Comparison of ENCODE assay signal across 8 cellular contexts in the genomic region with DNA sequence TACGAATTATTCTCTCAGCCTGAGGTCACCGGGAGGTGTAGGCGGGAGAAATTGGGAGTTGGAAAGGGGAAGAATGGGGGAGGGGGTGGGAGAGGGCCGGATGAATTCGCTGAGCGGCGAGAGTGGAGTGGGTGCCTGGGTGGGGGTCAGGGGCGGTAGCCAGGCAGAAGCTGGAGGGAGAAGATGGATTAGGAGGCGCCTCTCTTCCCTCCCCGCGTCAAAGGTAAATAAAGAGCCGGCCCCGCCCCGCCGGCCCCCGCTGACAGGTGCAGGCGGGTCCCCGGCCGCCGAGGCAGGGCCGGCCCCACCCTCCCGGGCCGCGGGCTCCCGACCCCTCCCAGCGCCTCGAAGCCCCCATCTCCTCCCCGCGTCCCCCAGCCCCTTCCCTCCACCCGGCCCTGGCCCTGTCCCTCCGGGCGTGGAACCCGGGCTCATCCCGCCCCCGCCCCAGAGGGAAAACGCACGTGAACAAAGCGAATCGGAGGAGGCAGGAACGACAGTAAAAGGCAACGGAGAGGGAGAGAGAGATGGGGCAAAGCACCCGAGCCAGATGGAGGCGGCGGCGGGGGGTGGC. TPM values are rescaled to one million over a fixed set of nuclear protein-coding genes. Genes with fewer than 3 reads are reported as not detected.
DNase-seq lines count a peak whose midpoint lies in the region; ATAC-seq and TF ChIP-seq lines count a peak whose summit lies in the region.

No MANE protein-coding gene starts in this region.

- ATAC-seq in GM18909 (IDR thresholded peaks at IDR 0.05; ENCODE audit: poor library complexity, unreplicated experiment) (no peak), HG03159 (IDR thresholded peaks at IDR 0.05; ENCODE audit: unreplicated experiment) (no peak)

- no peak for TF ChIP-seq EP300 in neural cell (conservative IDR thresholded peaks at IDR 0.05; ENCODE audit: poor library complexity, severe bottlenecking)

- no peak overlapping the region for H3K27ac Mint-ChIP-seq in CD4-positive, alpha-beta memory T cell

- H3K9me3 Mint-ChIP-seq in CD4-positive, alpha-beta memory T cell = peaks cover 0 to 2% (median 0%) of the 10 kb centered on the region in 8 donors

- H3K9me2 ChIP-seq in neural cell (ENCODE audit: insufficient read depth, low read length) = no peaks in the 10 kb centered on the region

- H3K27me3 Mint-ChIP-seq in CD4-positive, alpha-beta memory T cell = peaks cover 17% of the 10 kb centered on the region in 2 donors

- no peaks in the 10 kb centered on the region for H3F3A ChIP-seq in neural cell (ENCODE audit: insufficient read depth, low read length, poor library complexity, severe bottlenecking)

- peaks cover 8% of the 10 kb centered on the region for H3K4me1 ChIP-seq in CD4-positive, alpha-beta memory T cell (ENCODE audit: insufficient read depth, low read length)

- peaks cover 13% of the 10 kb centered on the region for H3K79me2 ChIP-seq in neural cell (replicated peaks; ENCODE audit: insufficient read depth, low read length)

- H3K9me3 ChIP-seq in CD4-positive, alpha-beta memory T cell (ENCODE audit: control insufficient read depth in 1 of 2, low read length in 2 of 2) = no peaks in the 10 kb centered on the region
- no peaks in the 10 kb centered on the region for H3K9me3 ChIP-seq in neural cell (ENCODE audit: low read length)

- peak overlapping the region in 1 of 2 donors; percentile 55 for H3K4me3 ChIP-seq in CD4-positive, alpha-beta memory T cell (ENCODE audit: low read length in 2 of 2)
- H3K4me3 ChIP-seq in dorsolateral prefrontal cortex (peak overlapping the region; percentile 45 to 95 (median 84)), neural cell (ENCODE audit: low read length) (peak overlapping the region; percentile 97)

- intact Hi-C loops in CD4-positive, alpha-beta memory T cell (cut with micrococcal nuclease) = loop anchor here (1.0 to 5.0 kb wide), 3 partner anchors 14 to 1624 kb away; partner anchors contain the start of genes SSBP1 and ZYX
- intact Hi-C loops in dorsolateral prefrontal cortex (cut with DNase I) = loop anchor here in 1 of 2 donors (5.0 kb wide), 1 partner anchor 74 kb away; the partner anchor contains the start of gene CASP2

- H3K36me3 ChIP-seq in CD4-positive, alpha-beta memory T cell (ENCODE audit: insufficient read depth, low read length) = no peaks in the 10 kb centered on the region
- no peaks in the 10 kb centered on the region for H3K36me3 ChIP-seq in neural cell (ENCODE audit: insufficient read depth, low read length)

- POLR2A ChIA-PET in CD4-positive, alpha-beta memory T cell (lab: Charles Lee; ENCODE audit: partially characterized antibody) = interaction anchor here (1.0 to 1.7 kb wide), 5 partner anchors 13 to 47 kb away, joined by 4 to 11 read pairs (median 5); partner anchors contain the start of gene EPHA1

- H3K4me1 Mint-ChIP-seq in CD4-positive, alpha-beta memory T cell = peaks cover 9 to 16% (median 12%) of the 10 kb centered on the region in 4 donors

- peak overlapping the region; percentile 84 to 90 (median 86) for H3K4me3 Mint-ChIP-seq in CD4-positive, alpha-beta memory T cell

- no peaks in the 10 kb centered on the region for H3K36me3 Mint-ChIP-seq in CD4-positive, alpha-beta memory T cell

- DNase-seq in CD4-positive, alpha-beta memory T cell = no peak
- DNase-seq in NCI-H146 (lab: John Stamatoyannopoulos, UW) (peak; percentile 55), dorsolateral prefrontal cortex (peak in 1 of 10 donors; percentile 59), RKO (ENCODE audit: low spot score) (no peak)
- no peak for DNase-seq in stimulated activated CD4-positive, alpha-beta T cell treated with anti-CD3 and anti-CD28 coated beads, Interleukin-1b, Interleukin-23, amount 100 ng/mL, for 48 hours

- H3K27ac ChIP-seq in CD4-positive, alpha-beta memory T cell (ENCODE audit: low read depth, low read length) = no peak overlapping the region
- H3K27ac ChIP-seq in dorsolateral prefrontal cortex (peak overlapping the region in 58 of 59 donors; percentile 86 to 99 (median 97)), neural cell (ENCODE audit: low read length) (peak overlapping the region; percentile 92)

- no peak for TF ChIP-seq CTCF in dorsolateral prefrontal cortex (IDR thresholded peaks at IDR 0.05 in 54 of 56, conservative IDR thresholded peaks at IDR 0.05 in 2 of 56; ENCODE audit: low read depth in 1 of 56, partially characterized antibody in 56 of 56)
- TF ChIP-seq CTCF in neural cell (IDR thresholded peaks at IDR 0.05; ENCODE audit: poor library complexity, severe bottlenecking) = no peak

- H3K4me2 ChIP-seq in neural cell (ENCODE audit: low read length) = peak overlapping the region; percentile 44

- CTCF ChIA-PET in CD4-positive, alpha-beta memory T cell (lab: Charles Lee; ENCODE audit: partially characterized antibody) = interaction anchor here (0.6 to 1.0 kb wide), 2 partner anchors 56 to 111 kb away, joined by 3 to 4 read pairs; no protein-coding TSS in a partner anchor

- H4K20me1 ChIP-seq in neural cell (ENCODE audit: insufficient read depth) = no peaks in the 10 kb centered on the region

- peak overlapping the region; percentile 100 for H3K9ac ChIP-seq in neural cell (ENCODE audit: low read length)

- H2AFZ ChIP-seq in neural cell (ENCODE audit: low read depth, low read length) = peak overlapping the region; percentile 98

- TF ChIP-seq RAD21 in neural cell (conservative IDR thresholded peaks at IDR 0.05) = no peak

- peaks cover 27% of the 10 kb centered on the region for H3K27me3 ChIP-seq in CD4-positive, alpha-beta memory T cell (ENCODE audit: insufficient read depth, low read length)
- no peaks in the 10 kb centered on the region for H3K27me3 ChIP-seq in dorsolateral prefrontal cortex
- H3K27me3 ChIP-seq in neural cell (ENCODE audit: insufficient read depth, low read depth, low read length) = no peaks in the 10 kb centered on the region

TF ChIP-seq in neural cell, 6 proteins besides CTCF, POLR2A, EP300 and RAD21:
- TF ChIP-seq TAF1 (IDR thresholded peaks at IDR 0.05; ENCODE audit: low read depth) (peak; percentile 53), SMC3 (conservative IDR thresholded peaks at IDR 0.05; ENCODE audit: poor library complexity) (no peak), REST (IDR thresholded peaks at IDR 0.05; ENCODE audit: borderline replicate concordance) (no peak), EZH2 (IDR thresholded peaks at IDR 0.05; ENCODE audit: borderline replicate concordance, insufficient read depth, low read length, poor library complexity, severe bottlenecking) (no peak), POLR2AphosphoS5 (IDR thresholded peaks at IDR 0.05) (peak; percentile 46), MXI1 (conservative IDR thresholded peaks at IDR 0.05; ENCODE audit: poor library complexity, severe bottlenecking) (peak; percentile 11)

RNA-seq across cellular contexts. Expression of gene FAM131B, which starts 0.9 kb away (rescaled TPM):
- total RNA-seq in CD4-positive, alpha-beta memory T cell = under 1 TPM; 0.61 to 0.97 TPM
- not detected for polyA plus RNA-seq in CD4-positive, alpha-beta memory T cell
- 100 to 1,000 TPM in 114 of 120 experiments, 10 to 100 TPM in 6; 83.0 to 177 (median 133) TPM for total RNA-seq in dorsolateral prefrontal cortex
- polyA plus RNA-seq in neural cell = 45.9 and 58.5 TPM in 2 replicates
- 80.6 and 81.8 TPM in 2 replicates for polyA minus RNA-seq in neural cell

RNA-seq across cellular contexts. Expression of gene ZYX, which starts 19.5 kb away (rescaled TPM):
- total RNA-seq in CD4-positive, alpha-beta memory T cell = 100 to 1,000 TPM; 145 to 148 TPM
- 100 to 1,000 TPM in 1 of 2 donors, 10 to 100 TPM in 1; 55.7 to 145 TPM for polyA plus RNA-seq in CD4-positive, alpha-beta memory T cell
- 100 to 1,000 TPM in 70 of 120 experiments, 10 to 100 TPM in 50; 67.5 to 174 (median 103) TPM for total RNA-seq in dorsolateral prefrontal cortex
- 10.0 and 15.8 TPM in 2 replicates for polyA plus RNA-seq in neural cell
- polyA minus RNA-seq in neural cell = 11.2 and 12.2 TPM in 2 replicates

RNA-seq across cellular contexts. Expression of gene CLCN1, which starts 45.7 kb away (rescaled TPM):
- not detected for total RNA-seq in CD4-positive, alpha-beta memory T cell
- polyA plus RNA-seq in CD4-positive, alpha-beta memory T cell = under 1 TPM in 1 of 2 donors, not detected in 1; 0.06 TPM
- under 1 TPM in 20 of 120 experiments, not detected in 100; 0.10 to 0.43 (median 0.18) TPM for total RNA-seq in dorsolateral prefrontal cortex
- 0.20 TPM in 1 of 2 replicates, not detected in the other for polyA plus RNA-seq in neural cell
- not detected in 2 replicates for polyA minus RNA-seq in neural cell

RNA-seq across cellular contexts. Expression of gene EPHA1, which starts 47.0 kb away (rescaled TPM):
- total RNA-seq in CD4-positive, alpha-beta memory T cell = 10 to 100 TPM; 30.7 to 34.4 TPM
- 10 to 100 TPM in 1 of 2 donors, 1 to 10 TPM in 1; 4.2 to 14.4 TPM for polyA plus RNA-seq in CD4-positive, alpha-beta memory T cell
- 1 to 10 TPM in 16 of 120 experiments, under 1 TPM in 70, not detected in 34; 0.17 to 2.5 (median 0.62) TPM for total RNA-seq in dorsolateral prefrontal cortex
- polyA plus RNA-seq in neural cell = not detected in 2 replicates
- not detected in 2 replicates for polyA minus RNA-seq in neural cell

Comparison
In these comparisons a context has a peak if more than half of its experiments do, and no peak if none do; other contexts are left out.
1. RNA of gene FAM131B, which starts 0.9 kb away (total RNA-seq): 83.0 to 177 TPM in dorsolateral prefrontal cortex; 0.61 to 0.97 TPM in CD4-positive, alpha-beta memory T cell; every median in the first group is over 10 times any median in the second.